ENCODE assay signal across 8 cellular contexts in genomic region chr16:85750827-85751641, GRCh38. TPM values are rescaled to one million over a fixed set of nuclear protein-coding genes. Genes with fewer than 3 reads are reported as not detected.
DNase-seq lines count a peak whose midpoint lies in the region; ATAC-seq, FAIRE-seq and TF ChIP-seq lines count a peak whose summit lies in the region.

Gene C16orf74, minus strand, starts transcription at chr16:85751096. Its CDS starts 15,879 bp downstream, at chr16:85735217.

- H3K4me1 Mint-ChIP-seq in Calu3 (ENCODE audit: low read depth, unreplicated experiment), result peaks cover 41% of the 10 kb centered on the region
- H3K4me1 Mint-ChIP-seq in stimulated activated naive CD8-positive, alpha-beta T cell treated with anti-CD3 and anti-CD28 coated beads, Interleukin-15, Interleukin-2, amounts not matched to agents 100 ng/mL and 50 ng/mL, for 24 hours (ENCODE audit: low read depth), result peaks cover 39% of the 10 kb centered on the region

- no peaks in the 10 kb centered on the region for H3K36me3 ChIP-seq in kidney (ENCODE audit: control insufficient read depth in 1 of 2, insufficient read depth in 2 of 2, low read length in 2 of 2)

- in situ Hi-C loops in T47D (cut with HindIII; ENCODE audit: low pct_unique_long_range_greater_than_20kb, low sequenced_read_pairs), result no loop called here

- H3K9me3 Mint-ChIP-seq in Calu3 (ENCODE audit: low read depth, unreplicated experiment), result no peaks in the 10 kb centered on the region
- no peaks in the 10 kb centered on the region for H3K9me3 Mint-ChIP-seq in stimulated activated naive CD8-positive, alpha-beta T cell treated with anti-CD3 and anti-CD28 coated beads, Interleukin-15, Interleukin-2, amounts not matched to agents 100 ng/mL and 50 ng/mL, for 24 hours

- peaks cover 12% of the 10 kb centered on the region for H3K36me3 Mint-ChIP-seq in Calu3 (ENCODE audit: insufficient read depth, unreplicated experiment)
- H3K36me3 Mint-ChIP-seq in stimulated activated naive CD8-positive, alpha-beta T cell treated with anti-CD3 and anti-CD28 coated beads, Interleukin-15, Interleukin-2, amounts not matched to agents 100 ng/mL and 50 ng/mL, for 24 hours (ENCODE audit: low read depth), result no peaks in the 10 kb centered on the region

- H3K27me3 Mint-ChIP-seq in Calu3 (ENCODE audit: unreplicated experiment), result peaks cover 43% of the 10 kb centered on the region
- H3K27me3 Mint-ChIP-seq in stimulated activated naive CD8-positive, alpha-beta T cell treated with anti-CD3 and anti-CD28 coated beads, Interleukin-15, Interleukin-2, amounts not matched to agents 100 ng/mL and 50 ng/mL, for 24 hours, result peaks cover 25% of the 10 kb centered on the region

- no peak within 1 kb of the TSS for H3K9ac ChIP-seq in kidney (ENCODE audit: low read length in 2 of 2)

- DNase-seq in Calu3, result peak; percentile 51
- peak; percentile 40 for DNase-seq in NCI-H2171 (lab: John Stamatoyannopoulos, UW)
- peak; percentile 91 to 98 for DNase-seq in T47D (ENCODE audit: low read depth in 1 of 2, low spot score in 1 of 2)
- DNase-seq in kidney, result peak; percentile 83
- DNase-seq in midbrain (lab: John Stamatoyannopoulos, UW), result no peak
- DNase-seq in NCI-H1092 treated with DMSO at 0.1 percent for 48 hours (lab: John Stamatoyannopoulos, UW), result no peak

- H3K27ac Mint-ChIP-seq in Calu3 (ENCODE audit: unreplicated experiment), result no peak within 1 kb of the TSS
- no peak within 1 kb of the TSS for H3K27ac Mint-ChIP-seq in stimulated activated naive CD8-positive, alpha-beta T cell treated with anti-CD3 and anti-CD28 coated beads, Interleukin-15, Interleukin-2, amounts not matched to agents 100 ng/mL and 50 ng/mL, for 24 hours

- CTCF ChIA-PET in Calu3 (lab: Charles Lee), result interaction anchor here (0.8 kb wide), 1 partner anchor 104 kb away, joined by 3 read pairs; no protein-coding TSS in a partner anchor

- no peak within 1 kb of the TSS for H3K27ac ChIP-seq in kidney (ENCODE audit: low read depth in 2 of 2, low read length in 2 of 2)

- no TSS peak for BruUV-seq in Calu3 (replicated peaks; lab: Mats Ljungman, UMichigan)

- no peak for FAIRE-seq in kidney (lab: Jason Lieb, UNC)

- intact Hi-C loops in Calu3 (cut with micrococcal nuclease; ENCODE audit: unreplicated experiment), result loop anchor here (2.0 kb wide), 1 partner anchor 32 kb away; no protein-coding TSS in a partner anchor
- intact Hi-C loops in kidney (cut with DNase I), result no loop called here

- H3K4me3 Mint-ChIP-seq in Calu3 (ENCODE audit: low read depth, unreplicated experiment), result peak within 1 kb of the TSS; percentile 91
- H3K4me3 Mint-ChIP-seq in stimulated activated naive CD8-positive, alpha-beta T cell treated with anti-CD3 and anti-CD28 coated beads, Interleukin-15, Interleukin-2, amounts not matched to agents 100 ng/mL and 50 ng/mL, for 24 hours, result peak within 1 kb of the TSS; percentile 80

- peaks cover 0 to 7% of the 10 kb centered on the region in 2 donors for H3K4me1 ChIP-seq in kidney (ENCODE audit: control insufficient read depth in 1 of 2, insufficient read depth in 1 of 2, low read depth in 1 of 2, low read length in 2 of 2)

- H3K4me3 ChIP-seq in kidney (ENCODE audit: low read length in 2 of 2), result peak within 1 kb of the TSS; percentile 11 to 47

- peak; percentile 47 for ATAC-seq in GM21390 (IDR thresholded peaks at IDR 0.05; ENCODE audit: unreplicated experiment)

- no peak for TF ChIP-seq CTCF in Calu3 (IDR thresholded peaks at IDR 0.05; ENCODE audit: unreplicated experiment)
- no peak for TF ChIP-seq CTCF in kidney (IDR thresholded peaks at IDR 0.05; ENCODE audit: borderline replicate concordance, extremely low read depth, insufficient read depth)

- H3K9me3 ChIP-seq in kidney (ENCODE audit: control insufficient read depth in 1 of 2, low read length in 2 of 2), result no peaks in the 10 kb centered on the region

RNA-seq across cellular contexts. Expression of gene C16orf74, which starts in this region (rescaled TPM):
- 2.2 and 3.4 TPM in 2 replicates for total RNA-seq in Calu3 (2022)
- total RNA-seq in kidney, result 3.5 TPM
- polyA plus RNA-seq in kidney (ENCODE audit: insufficient read depth, low read depth, low replicate concordance), result 4.6 TPM

Comparison
In these comparisons a context has a peak if more than half of its experiments do, and no peak if none do; other contexts are left out.
1. DNase-seq: peak in Calu3 (single experiment), NCI-H2171 (single experiment), T47D (2 of 2) and kidney (single experiment); none in midbrain (single experiment) and NCI-H1092 treated with DMSO at 0.1 percent for 48 hours (single experiment).